Comparison of ENCODE assay signal across 16 cellular contexts in the genomic region with DNA sequence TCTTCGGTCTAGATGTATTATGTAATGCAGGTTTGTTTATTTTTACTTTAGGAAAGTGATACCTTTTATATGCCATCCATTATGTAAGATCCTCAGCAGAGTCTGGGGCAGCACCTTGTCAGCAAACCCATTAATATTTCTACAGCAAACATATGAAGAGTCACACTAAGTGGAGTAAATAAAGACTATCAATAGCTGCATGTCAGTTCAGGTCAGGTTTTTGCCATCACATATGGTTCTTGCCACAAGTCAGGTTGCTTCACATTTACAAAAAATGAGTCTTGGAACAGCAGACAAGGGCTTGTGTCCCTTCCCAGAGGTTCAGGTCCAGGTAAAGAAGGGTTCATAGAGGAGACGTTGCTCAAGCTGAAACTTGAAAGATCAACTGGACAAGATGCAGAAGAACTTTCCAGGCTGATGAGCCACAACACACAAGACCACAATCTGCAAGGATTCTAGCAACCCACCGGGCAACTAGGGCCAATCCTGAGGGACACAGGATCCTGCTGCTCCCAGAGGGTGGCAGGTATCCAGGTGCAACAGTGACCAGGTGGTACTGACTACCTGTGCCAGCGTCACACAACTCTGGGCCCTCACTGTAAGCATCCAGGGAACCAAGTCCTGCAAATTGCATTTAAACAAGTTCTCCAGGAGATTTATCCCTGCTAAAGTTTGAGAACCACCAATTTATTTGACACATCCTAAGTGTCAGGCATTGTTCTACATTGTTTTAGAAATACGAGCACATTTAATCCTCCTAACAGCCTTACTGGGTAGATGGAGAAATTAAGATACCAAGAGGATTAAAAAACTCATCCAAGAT.
"Had no signal": no experiment of that assay in that cellular context is flagged by ENCODE, and none has a peak within 500 bp of the region (broad histone marks: within the 10 kb centered on the region; RNA-seq: fewer than 3 reads in every experiment).

No MANE protein-coding gene starts in this region.

- DNase-seq: activated CD4-positive, alpha-beta T cell treated with anti-CD3 and anti-CD28 coated beads, Interleukin-2, amount 50 U/mL, for 1 hour; activated CD8-positive, alpha-beta memory T cell treated with anti-CD3 and anti-CD28 coated beads for 24 hours; activated naive CD4-positive, alpha-beta T cell treated with Interleukin-2 at 50 U/mL for 16 hours; activated naive CD8-positive, alpha-beta T cell treated with anti-CD3 and anti-CD28 coated beads, Interleukin-2, amount 50 U/mL, for 24 hours; effector memory CD8-positive, alpha-beta T cell; foreskin melanocyte; head of caudate nucleus; immature natural killer cell; right cardiac atrium had no signal

- ATAC-seq: activated naive CD8-positive, alpha-beta T cell treated with anti-CD3 and anti-CD28 coated beads, Interleukin-2, amount 50 U/mL, for 24 hours; effector memory CD8-positive, alpha-beta T cell; right cardiac atrium had no signal

- H3K27ac ChIP-seq: ascending aorta, prostate gland, suprapubic skin, upper lobe of left lung had no signal

- H3K9me3 ChIP-seq: ascending aorta, breast epithelium, prostate gland, suprapubic skin, upper lobe of left lung had no signal

- H3K27me3 ChIP-seq: ascending aorta, breast epithelium, suprapubic skin, upper lobe of left lung had no signal

- H3K4me3 ChIP-seq: ascending aorta, breast epithelium, lung, prostate gland, suprapubic skin, upper lobe of left lung had no signal

- FAIRE-seq: small intestine had no signal

- H3K36me3 ChIP-seq: ascending aorta, breast epithelium, prostate gland, suprapubic skin, upper lobe of left lung had no signal

- H3K4me1 ChIP-seq: ascending aorta, suprapubic skin, upper lobe of left lung had no signal
